23 cellular contexts compared by ENCODE assay signal in genomic region chr11:119046489-119046888, GRCh38.
"Had no signal": no experiment of that assay in that cellular context is flagged by ENCODE, and none has a peak within 500 bp of the region (broad histone marks: within the 10 kb centered on the region; RNA-seq: fewer than 3 reads in every experiment).

No MANE protein-coding gene starts in this region.

- H3K4me3 ChIP-seq: coronary artery, esophagus squamous epithelium, lower lobe of right lung, sigmoid colon, suprapubic skin, transverse colon, upper lobe of right lung, uterus had no signal

- H3K9ac ChIP-seq: parathyroid adenoma had no signal

- DNase-seq: dermis blood vessel endothelial cell; effector memory CD8-positive, alpha-beta T cell; erythroblast; esophagus squamous epithelium; foreskin melanocyte; hypothalamus; immature natural killer cell; islet precursor cell; left ventricle myocardium superior; lower lobe of right lung; naive thymus-derived CD8-positive, alpha-beta T cell; sigmoid colon; stimulated activated CD4-positive, alpha-beta T cell treated with anti-CD3 and anti-CD28 coated beads, Interleukin-4, amount 100 ng/mL, for 4 hours; stimulated activated naive B cell treated with anti-CD40 and anti-IgM and Interleukin-4, amounts not matched to agents 10 μg/mL and 1 μg/mL and 100 μg/mL, for 72 hours; stimulated activated naive CD8-positive, alpha-beta T cell treated with anti-CD3 and anti-CD28 coated beads, Interleukin-15, amount 100 ng/mL, for 72 hours; transverse colon; upper lobe of right lung; uterus had no signal

- H2AFZ ChIP-seq: parathyroid adenoma had no signal

- H3K4me3 Mint-ChIP-seq: effector memory CD8-positive, alpha-beta T cell; immature natural killer cell; naive thymus-derived CD8-positive, alpha-beta T cell; stimulated activated naive B cell treated with anti-CD40 and anti-IgM and Interleukin-4, amounts not matched to agents 10 μg/mL and 1 μg/mL and 100 μg/mL, for 72 hours; stimulated activated naive CD8-positive, alpha-beta T cell treated with anti-CD3 and anti-CD28 coated beads, Interleukin-15, amount 100 ng/mL, for 72 hours had no signal

- H3K27me3 ChIP-seq: esophagus squamous epithelium, neutrophil, sigmoid colon, suprapubic skin, transverse colon, upper lobe of right lung, uterus had no signal

- H3K27ac Mint-ChIP-seq: naive thymus-derived CD8-positive, alpha-beta T cell; progenitor cell of endocrine pancreas; stimulated activated naive B cell treated with anti-CD40 and anti-IgM and Interleukin-4, amounts not matched to agents 10 μg/mL and 1 μg/mL and 100 μg/mL, for 72 hours had no signal

- H3K9me3 ChIP-seq: esophagus squamous epithelium, lower lobe of right lung, neutrophil, sigmoid colon, suprapubic skin, transverse colon, upper lobe of right lung, uterus had no signal

- H3K27ac ChIP-seq: coronary artery, esophagus squamous epithelium, lower lobe of right lung, neutrophil, parathyroid adenoma, sigmoid colon, suprapubic skin, transverse colon, upper lobe of right lung, uterus had no signal

- H3K4me1 Mint-ChIP-seq: naive thymus-derived CD8-positive, alpha-beta T cell had no signal

- H3K36me3 ChIP-seq: uterus had no signal

- H3K4me1 ChIP-seq: esophagus squamous epithelium, lower lobe of right lung, parathyroid adenoma, sigmoid colon, suprapubic skin, transverse colon, upper lobe of right lung, uterus had no signal

- ATAC-seq: effector memory CD8-positive, alpha-beta T cell; left ventricle myocardium superior; lower lobe of right lung; naive thymus-derived CD8-positive, alpha-beta T cell; stimulated activated naive B cell treated with anti-CD40 and anti-IgM and Interleukin-4, amounts not matched to agents 10 μg/mL and 1 μg/mL and 100 μg/mL, for 72 hours; stimulated activated naive CD8-positive, alpha-beta T cell treated with anti-CD3 and anti-CD28 coated beads, Interleukin-15, amount 100 ng/mL, for 72 hours; upper lobe of right lung had no signal

- H3K27me3 Mint-ChIP-seq: effector memory CD8-positive, alpha-beta T cell; naive thymus-derived CD8-positive, alpha-beta T cell; progenitor cell of endocrine pancreas; stimulated activated naive B cell treated with anti-CD40 and anti-IgM and Interleukin-4, amounts not matched to agents 10 μg/mL and 1 μg/mL and 100 μg/mL, for 72 hours; stimulated activated naive CD8-positive, alpha-beta T cell treated with anti-CD3 and anti-CD28 coated beads, Interleukin-15, amount 100 ng/mL, for 72 hours had no signal
